In genomic region chr18:23545247-23545789, GRCh38 we compare ENCODE assay signal across 1 cellular context.
TF ChIP-seq lines count a peak whose summit lies in the region.

No MANE protein-coding gene starts in this region.

TF ChIP-seq in HepG2, 621 proteins besides CTCF, POLR2A, EP300 and RAD21 (continued from another document and continues in another):
- TF ChIP-seq AFF4 (CRISPR knock-in tag; IDR thresholded peaks at IDR 0.05), result no peak
- peak; percentile 36; the same call in 1 of the 2 replicates for TF ChIP-seq MYC (CRISPR knock-in tag; IDR thresholded peaks at IDR 0.05; ENCODE audit: borderline replicate concordance)
- TF ChIP-seq RFXANK (CRISPR knock-in tag; IDR thresholded peaks at IDR 0.05), result no peak
- no peak for TF ChIP-seq IKZF1 (IDR thresholded peaks at IDR 0.05)
- no peak; the same call in 1 of the 2 replicates for TF ChIP-seq ZNF703 (CRISPR knock-in tag; IDR thresholded peaks at IDR 0.05; ENCODE audit: borderline replicate concordance)
- no peak for TF ChIP-seq ATF1 (CRISPR knock-in tag; IDR thresholded peaks at IDR 0.05)
- no peak for TF ChIP-seq MYPOP (CRISPR knock-in tag; IDR thresholded peaks at IDR 0.05)
- TF ChIP-seq JUND (CRISPR knock-in tag; IDR thresholded peaks at IDR 0.05), result no peak
- TF ChIP-seq HDAC6 (IDR thresholded peaks at IDR 0.05; ENCODE audit: low read depth, low read length), result no peak
- no peak for TF ChIP-seq ATF6 (CRISPR knock-in tag; conservative IDR thresholded peaks at IDR 0.05)
- no peak for TF ChIP-seq ZNF577 (CRISPR knock-in tag; IDR thresholded peaks at IDR 0.05; ENCODE audit: borderline replicate concordance, low read depth)
- no peak for TF ChIP-seq ZNF576 (CRISPR knock-in tag; IDR thresholded peaks at IDR 0.05)
- no peak for TF ChIP-seq ZNF816 (CRISPR knock-in tag; IDR thresholded peaks at IDR 0.05; ENCODE audit: borderline replicate concordance)
- peak; percentile 83 for TF ChIP-seq HNF4G (IDR thresholded peaks at IDR 0.05; ENCODE audit: borderline replicate concordance, low read depth, low read length)
- peak; percentile 83; the same call in 1 of the 2 replicates for TF ChIP-seq HNF4G (CRISPR knock-in tag; IDR thresholded peaks at IDR 0.05; ENCODE audit: borderline replicate concordance, low read depth)
- TF ChIP-seq ZHX1 (CRISPR knock-in tag; IDR thresholded peaks at IDR 0.05; ENCODE audit: low read depth), result no peak
- no peak for TF ChIP-seq THAP8 (CRISPR knock-in tag; IDR thresholded peaks at IDR 0.05; ENCODE audit: borderline replicate concordance)
- TF ChIP-seq ZNF598 (CRISPR knock-in tag; IDR thresholded peaks at IDR 0.05; ENCODE audit: borderline replicate concordance), result no peak
- TF ChIP-seq DR1 (CRISPR knock-in tag; IDR thresholded peaks at IDR 0.05), result no peak
- TF ChIP-seq U2AF1 (optimal IDR thresholded peaks at IDR 0.05; ENCODE audit: low read depth, low read length), result no peak
- no peak for TF ChIP-seq ZNF777 (CRISPR knock-in tag; IDR thresholded peaks at IDR 0.05)
- no peak for TF ChIP-seq ZFP1 (CRISPR knock-in tag; IDR thresholded peaks at IDR 0.05)
- no peak for TF ChIP-seq TFAP4 (IDR thresholded peaks at IDR 0.05; ENCODE audit: borderline replicate concordance, low read depth)
- TF ChIP-seq ZBTB4 (CRISPR knock-in tag; IDR thresholded peaks at IDR 0.05; ENCODE audit: borderline replicate concordance), result peak; percentile 88; the same call in 1 of the 2 replicates
- TF ChIP-seq ZNF781 (CRISPR knock-in tag; IDR thresholded peaks at IDR 0.05; ENCODE audit: borderline replicate concordance, not compliant biosample characterization), result no peak
- TF ChIP-seq ATF7 (IDR thresholded peaks at IDR 0.05), result no peak
- TF ChIP-seq ATF7 (CRISPR knock-in tag; IDR thresholded peaks at IDR 0.05), result no peak
- no peak for TF ChIP-seq YY1 (IDR thresholded peaks at IDR 0.05; ENCODE audit: insufficient read depth, insufficient replicate concordance, low read depth, low read length)
- no peak for TF ChIP-seq ZBTB44 (CRISPR knock-in tag; IDR thresholded peaks at IDR 0.05)
- no peak for TF ChIP-seq SCMH1 (CRISPR knock-in tag; IDR thresholded peaks at IDR 0.05; ENCODE audit: borderline replicate concordance)
- TF ChIP-seq ZNF430 (CRISPR knock-in tag; IDR thresholded peaks at IDR 0.05), result 0 out of 2 replicates have a peak, but pooled peaks have one; percentile 72
- TF ChIP-seq NFYC (CRISPR knock-in tag; IDR thresholded peaks at IDR 0.05), result no peak
- TF ChIP-seq GATA4 (IDR thresholded peaks at IDR 0.05; ENCODE audit: borderline replicate concordance, low read depth), result no peak
- 0 out of 2 replicates have a peak, but pooled peaks have one; percentile 25 for TF ChIP-seq SIX4 (CRISPR knock-in tag; IDR thresholded peaks at IDR 0.05)
- peak; percentile 87 for TF ChIP-seq RARA (CRISPR knock-in tag; IDR thresholded peaks at IDR 0.05)
- TF ChIP-seq CHD2 (IDR thresholded peaks at IDR 0.05; ENCODE audit: low read depth, low read length), result no peak
- no peak for TF ChIP-seq SP4 (CRISPR knock-in tag; IDR thresholded peaks at IDR 0.05)
- no peak for TF ChIP-seq DNMT3B (CRISPR knock-in tag; conservative IDR thresholded peaks at IDR 0.05)
- peak; percentile 92 for TF ChIP-seq ZMYM3 (CRISPR knock-in tag; IDR thresholded peaks at IDR 0.05)
